ENCODE assay signal across 16 cellular contexts in genomic region chr10:61765176-61766087, GRCh38.
A peak's percentile ranks its signal among the peaks of the same experiment; 100 is the strongest.
DNase-seq lines count a peak whose midpoint lies in the region; ATAC-seq, FAIRE-seq and TF ChIP-seq lines count a peak whose summit lies in the region.
"Had no signal": no experiment of that assay in that cellular context is flagged by ENCODE, and none has a peak within 500 bp of the region (broad histone marks: within the 10 kb centered on the region; RNA-seq: fewer than 3 reads in every experiment).

No MANE protein-coding gene starts in this region.

- CTCF ChIA-PET in CD4-positive, alpha-beta T cell (lab: Charles Lee) = interaction anchor here (1.1 kb wide), 1 partner anchor 12 kb away, joined by 4 read pairs; no protein-coding TSS in a partner anchor
- CTCF ChIA-PET in T-cell (lab: Charles Lee) = interaction anchor here (0.6 to 1.3 kb wide), 4 partner anchors 13 to 132 kb away, joined by 3 to 7 read pairs (median 5); no protein-coding TSS in a partner anchor

- no peaks in the 10 kb centered on the region for H3K36me3 ChIP-seq in thyroid gland
- H3K36me3 ChIP-seq: BLaER1 treated with 17β-estradiol and CSF1 and Interleukin-3, amounts not matched to agents 10 nM and 100 nM; colonic mucosa; esophagus muscularis mucosa; left lung; MG63; right atrium auricular region had no signal

- TF ChIP-seq CTCF in CD4-positive, alpha-beta T cell (IDR thresholded peaks at IDR 0.05) = no peak
- TF ChIP-seq CTCF in thyroid gland (IDR thresholded peaks at IDR 0.05) = no peak

- no peak for DNase-seq in CD4-positive, alpha-beta T cell
- DNase-seq in GM19239 (ENCODE audit: insufficient read length, low spot score) (no peak), T-cell (peak in 1 of 34 experiments; percentile 5), posterior vena cava (ENCODE audit: low spot score) (no peak), thyroid gland (no peak)
- no peak for DNase-seq in effector memory CD8-positive, alpha-beta T cell
- DNase-seq in stimulated activated CD4-positive, alpha-beta T cell treated with anti-CD3 and anti-CD28 coated beads, Interleukin-2, amount 100 ng/mL, for 48 hours = no peak
- DNase-seq: amygdala, colonic mucosa, HCEC 1CT, hippocampal formation, left lung, MG63 had no signal

- TF ChIP-seq POLR2A in thyroid gland (IDR thresholded peaks at IDR 0.05) = no peak

- peak; percentile 28 for FAIRE-seq in GM19239 (lab: Jason Lieb, UNC)

- intact Hi-C loops in CD4-positive, alpha-beta T cell (cut with DNase I, micrococcal nuclease) = loop anchor here in 1 of 2 experiments (5.0 kb wide), 1 partner anchor 1602 kb away; no protein-coding TSS in a partner anchor
- intact Hi-C loops in posterior vena cava (cut with DNase I) = no loop called here
- intact Hi-C loops in thyroid gland (cut with DNase I) = no loop called here

- WGBS in thyroid gland, 2 donors = 71% methylated on average over 9 of the region's 9 CpGs

- no peak overlapping the region for H3K4me3 Mint-ChIP-seq in CD4-positive, alpha-beta T cell
- H3K4me3 Mint-ChIP-seq in T-cell = peak overlapping the region in 2 of 3 donors; percentile 3 to 28
- H3K4me3 Mint-ChIP-seq in effector memory CD8-positive, alpha-beta T cell = peak overlapping the region in 1 of 2 donors; percentile 11

- peaks cover 40% of the 10 kb centered on the region for H3K4me1 Mint-ChIP-seq in CD4-positive, alpha-beta T cell (ENCODE audit: low read depth)
- H3K4me1 Mint-ChIP-seq in T-cell = peaks cover 16 to 20% (median 20%) of the 10 kb centered on the region in 3 donors
- peaks cover 7 to 8% of the 10 kb centered on the region in 2 donors for H3K4me1 Mint-ChIP-seq in effector memory CD8-positive, alpha-beta T cell (ENCODE audit: low read depth in 2 of 2)

- H3K27ac ChIP-seq in CD4-positive, alpha-beta T cell (ENCODE audit: low read depth, low read length) = peak overlapping the region; percentile 29
- H3K27ac ChIP-seq in thyroid gland = no peak overlapping the region
- H3K27ac ChIP-seq: BLaER1 treated with 17β-estradiol and CSF1 and Interleukin-3, amounts not matched to agents 10 nM and 100 nM; colonic mucosa; esophagus muscularis mucosa; left lung; right atrium auricular region had no signal

- H3K27ac Mint-ChIP-seq in CD4-positive, alpha-beta T cell = peak overlapping the region; percentile 74
- peak overlapping the region; percentile 90 to 96 for H3K27ac Mint-ChIP-seq in T-cell
- H3K27ac Mint-ChIP-seq in effector memory CD8-positive, alpha-beta T cell = peak overlapping the region in 1 of 2 donors; percentile 66

- no peaks in the 10 kb centered on the region for H3K27me3 ChIP-seq in CD4-positive, alpha-beta T cell (ENCODE audit: control insufficient read depth, insufficient read depth, low read length)
- no peaks in the 10 kb centered on the region for H3K27me3 ChIP-seq in thyroid gland
- H3K27me3 ChIP-seq: BLaER1 treated with 17β-estradiol and CSF1 and Interleukin-3, amounts not matched to agents 10 nM and 100 nM; colonic mucosa; esophagus muscularis mucosa; left lung; MG63; right atrium auricular region had no signal

- peak; percentile 86 for ATAC-seq in CD4-positive, alpha-beta T cell (ENCODE audit: poor library complexity)
- ATAC-seq in T-cell (replicated peaks in 1 of 4) = peak; percentile 82 to 89 (median 88)
- peak; percentile 57 for ATAC-seq in effector memory CD8-positive, alpha-beta T cell (replicated peaks)
- ATAC-seq: left lung had no signal

- no peaks in the 10 kb centered on the region for H3K9me3 ChIP-seq in CD4-positive, alpha-beta T cell (ENCODE audit: control insufficient read depth, low read length)
- H3K9me3 ChIP-seq in thyroid gland = no peaks in the 10 kb centered on the region
- H3K9me3 ChIP-seq: BLaER1 treated with 17β-estradiol and CSF1 and Interleukin-3, amounts not matched to agents 10 nM and 100 nM; colonic mucosa; esophagus muscularis mucosa; left lung; MG63; right atrium auricular region had no signal

- no peak overlapping the region for H3K4me3 ChIP-seq in thyroid gland (replicated peaks in 1 of 3)
- H3K4me3 ChIP-seq: BLaER1 treated with 17β-estradiol and CSF1 and Interleukin-3, amounts not matched to agents 10 nM and 100 nM; colonic mucosa; esophagus muscularis mucosa; left lung; MG63; right atrium auricular region had no signal

- no peaks in the 10 kb centered on the region for H3K4me1 ChIP-seq in thyroid gland
- H3K4me1 ChIP-seq: colonic mucosa, left lung, right atrium auricular region had no signal

- no peaks in the 10 kb centered on the region for H3K27me3 Mint-ChIP-seq in CD4-positive, alpha-beta T cell
- peaks cover 0 to 2% of the 10 kb centered on the region in 2 donors for H3K27me3 Mint-ChIP-seq in T-cell
- no peaks in the 10 kb centered on the region for H3K27me3 Mint-ChIP-seq in effector memory CD8-positive, alpha-beta T cell

- H3K9me3 Mint-ChIP-seq in CD4-positive, alpha-beta T cell = no peaks in the 10 kb centered on the region
- H3K9me3 Mint-ChIP-seq in T-cell = peaks cover 0 to under 1% (median 0%) of the 10 kb centered on the region in 3 donors
- H3K9me3 Mint-ChIP-seq in effector memory CD8-positive, alpha-beta T cell = no peaks in the 10 kb centered on the region

- POLR2A ChIA-PET in CD4-positive, alpha-beta T cell (lab: Charles Lee) = interaction anchor here (0.6 to 1.9 kb wide), 5 partner anchors 14 to 418 kb away, joined by 3 to 8 read pairs (median 4); no protein-coding TSS in a partner anchor
- POLR2A ChIA-PET in T-cell (lab: Charles Lee) = no interaction called here

- H3K36me3 Mint-ChIP-seq in CD4-positive, alpha-beta T cell (ENCODE audit: low read depth) = no peaks in the 10 kb centered on the region
- no peaks in the 10 kb centered on the region for H3K36me3 Mint-ChIP-seq in T-cell
- peaks cover 3% of the 10 kb centered on the region for H3K36me3 Mint-ChIP-seq in effector memory CD8-positive, alpha-beta T cell (ENCODE audit: insufficient read depth)
